Comparison of ENCODE assay signal across 17 cellular contexts in genomic region chr1:38672692-38673091, GRCh38.
DNase-seq lines count a peak whose midpoint lies in the region; ATAC-seq, FAIRE-seq and TF ChIP-seq lines count a peak whose summit lies in the region.
"Had no signal": no experiment of that assay in that cellular context is flagged by ENCODE, and none has a peak within 500 bp of the region (broad histone marks: within the 10 kb centered on the region; RNA-seq: fewer than 3 reads in every experiment).

No MANE protein-coding gene starts in this region.

- H3K4me3 Mint-ChIP-seq in type B pancreatic cell (no peak overlapping the region), T-helper 17 cell (no peak overlapping the region)
- H3K4me3 Mint-ChIP-seq: CD4-positive, alpha-beta memory T cell; GM23338; IgD-negative memory B cell had no signal

- H3K36me3 ChIP-seq in adrenal gland (replicated peaks in 1 of 2) = no peaks in the 10 kb centered on the region
- no peaks in the 10 kb centered on the region for H3K36me3 ChIP-seq in bronchial epithelial cell (ENCODE audit: control insufficient read depth, insufficient read depth, low read length)
- no peaks in the 10 kb centered on the region for H3K36me3 ChIP-seq in left lung
- no peaks in the 10 kb centered on the region for H3K36me3 ChIP-seq in sigmoid colon
- H3K36me3 ChIP-seq: BE2C had no signal

- DNase-seq in adrenal gland (peak in 6 of 7 donors; percentile 16 to 46 (median 30)), bronchial epithelial cell (ENCODE audit: low read depth) (peak; percentile 6), left lung (no peak), type B pancreatic cell (ENCODE audit: extremely low spot score, unreplicated experiment) (peak; percentile 7), T-helper 17 cell (no peak), sigmoid colon (no peak)
- DNase-seq: BE2C; CD4-positive, alpha-beta memory T cell; DMS79; H7 had no signal

- no peaks in the 10 kb centered on the region for H3K27me3 ChIP-seq in adrenal gland
- H3K27me3 ChIP-seq in bronchial epithelial cell (ENCODE audit: control insufficient read depth, insufficient read depth, low read length) = peaks cover 2% of the 10 kb centered on the region
- H3K27me3 ChIP-seq in left lung = peaks cover 0 to 36% of the 10 kb centered on the region in 2 donors
- H3K27me3 ChIP-seq in sigmoid colon = peaks cover 0 to 3% (median 0%) of the 10 kb centered on the region in 3 donors
- H3K27me3 ChIP-seq: BE2C had no signal

- no peaks in the 10 kb centered on the region for H3K9me3 Mint-ChIP-seq in type B pancreatic cell
- H3K9me3 Mint-ChIP-seq: GM23338 had no signal

- intact Hi-C loops in adrenal gland (cut with DNase I) = no loop called here
- intact Hi-C loops in left lung (cut with DNase I) = no loop called here
- intact Hi-C loops in sigmoid colon (cut with DNase I) = no loop called here

- H3K36me3 Mint-ChIP-seq in type B pancreatic cell (no peaks in the 10 kb centered on the region), T-helper 17 cell (ENCODE audit: low read depth) (peaks cover 5% of the 10 kb centered on the region)
- H3K36me3 Mint-ChIP-seq: CD4-positive, alpha-beta memory T cell; IgD-negative memory B cell had no signal

- H3K9me3 ChIP-seq in adrenal gland (replicated peaks in 1 of 3) (no peaks in the 10 kb centered on the region), left lung (no peaks in the 10 kb centered on the region), T-helper 17 cell (ENCODE audit: control insufficient read depth, low read length, poor library complexity, severe bottlenecking) (no peaks in the 10 kb centered on the region), sigmoid colon (no peaks in the 10 kb centered on the region)
- H3K9me3 ChIP-seq: A549, BE2C had no signal

- TF ChIP-seq EP300 in sigmoid colon (IDR thresholded peaks at IDR 0.05) = no peak

- H3K4me3 ChIP-seq in adrenal gland = no peak overlapping the region
- no peak overlapping the region for H3K4me3 ChIP-seq in bronchial epithelial cell (ENCODE audit: low read depth, low read length)
- H3K4me3 ChIP-seq in left lung = no peak overlapping the region
- H3K4me3 ChIP-seq in sigmoid colon = no peak overlapping the region
- H3K4me3 ChIP-seq: A549, GM12878, GM23338 had no signal

- H3K27me3 Mint-ChIP-seq in type B pancreatic cell = peaks cover 58% of the 10 kb centered on the region
- peaks cover 67% of the 10 kb centered on the region for H3K27me3 Mint-ChIP-seq in T-helper 17 cell

- no peaks in the 10 kb centered on the region for H3K4me1 ChIP-seq in adrenal gland (replicated peaks in 1 of 2)
- H3K4me1 ChIP-seq in left lung = no peaks in the 10 kb centered on the region
- H3K4me1 ChIP-seq in sigmoid colon = no peaks in the 10 kb centered on the region
- H3K4me1 ChIP-seq: A549, BE2C had no signal

- FAIRE-seq in bronchial epithelial cell (lab: Jason Lieb, UNC) = no peak
- FAIRE-seq: A549, GM12878, GM18507 had no signal

- no peak overlapping the region for H3K27ac ChIP-seq in adrenal gland
- no peak overlapping the region for H3K27ac ChIP-seq in left lung
- H3K27ac ChIP-seq in sigmoid colon = no peak overlapping the region
- H3K27ac ChIP-seq: A549, C4-2B had no signal

- peak; percentile 76 for ATAC-seq in left lung
- no peak for ATAC-seq in T-helper 17 cell
- no peak for ATAC-seq in HG02981 (IDR thresholded peaks at IDR 0.05; ENCODE audit: unreplicated experiment)
- ATAC-seq: A549, GM12878, GM23338 had no signal

- H3K4me1 Mint-ChIP-seq in type B pancreatic cell (ENCODE audit: unreplicated experiment) = no peaks in the 10 kb centered on the region
- H3K4me1 Mint-ChIP-seq in T-helper 17 cell = no peaks in the 10 kb centered on the region
- H3K4me1 Mint-ChIP-seq: CD4-positive, alpha-beta memory T cell; IgD-negative memory B cell had no signal

- 43 to 52% (median 49%) methylated on average over 4 of the region's 4 CpGs for WGBS in adrenal gland, 4 donors
- 77 to 85% methylated on average over 4 of the region's 4 CpGs for WGBS in sigmoid colon, 2 donors

- TF ChIP-seq POLR2A in adrenal gland (IDR thresholded peaks at IDR 0.05) (no peak), sigmoid colon (IDR thresholded peaks at IDR 0.05) (no peak)

- H3K27ac Mint-ChIP-seq in type B pancreatic cell = no peak overlapping the region
- no peak overlapping the region for H3K27ac Mint-ChIP-seq in T-helper 17 cell
- H3K27ac Mint-ChIP-seq: CD4-positive, alpha-beta memory T cell; GM23338; IgD-negative memory B cell had no signal

- no peak for TF ChIP-seq CTCF in adrenal gland (IDR thresholded peaks at IDR 0.05)
- TF ChIP-seq CTCF in bronchial epithelial cell (IDR thresholded peaks at IDR 0.05; ENCODE audit: insufficient read depth, low read length, severe bottlenecking) = no peak
- TF ChIP-seq CTCF in left lung (IDR thresholded peaks at IDR 0.05) = no peak
- no peak for TF ChIP-seq CTCF in type B pancreatic cell (conservative IDR thresholded peaks at IDR 0.05)
- TF ChIP-seq CTCF in sigmoid colon (IDR thresholded peaks at IDR 0.05) = no peak

Comparison
In these comparisons a context has a peak if more than half of its experiments do, and no peak if none do; other contexts are left out.
1. DNase-seq: peak in adrenal gland (6 of 7), bronchial epithelial cell (single experiment) and type B pancreatic cell (single experiment); none in left lung (0 of 2), T-helper 17 cell (0 of 3) and sigmoid colon (single experiment).